ENCODE assay signal across 15 cellular contexts in genomic region chr3:143218176-143218575, GRCh38.
A peak's percentile ranks its signal among the peaks of the same experiment; 100 is the strongest.
DNase-seq lines count a peak whose midpoint lies in the region; ATAC-seq and TF ChIP-seq lines count a peak whose summit lies in the region.
"Had no signal": no experiment of that assay in that cellular context is flagged by ENCODE, and none has a peak within 500 bp of the region (broad histone marks: within the 10 kb centered on the region; RNA-seq: fewer than 3 reads in every experiment).

No MANE protein-coding gene starts in this region.

- peak overlapping the region; percentile 88 for H3K4me2 ChIP-seq in DOHH2 (ENCODE audit: low read length)
- peak overlapping the region; percentile 59 for H3K4me2 ChIP-seq in Loucy (ENCODE audit: low read depth, low read length, poor library complexity, severe bottlenecking)
- H3K4me2 ChIP-seq: A549 had no signal

- no peak overlapping the region for H3K4me3 Mint-ChIP-seq in CD14-positive monocyte
- H3K4me3 Mint-ChIP-seq: CD4-positive, alpha-beta T cell had no signal

- peaks cover 0 to 2% (median 0%) of the 10 kb centered on the region in 7 donors for H3K9me3 Mint-ChIP-seq in CD14-positive monocyte
- H3K9me3 Mint-ChIP-seq: CD4-positive, alpha-beta T cell had no signal

- ATAC-seq in GM21529 (IDR thresholded peaks at IDR 0.05; ENCODE audit: unreplicated experiment), result no peak
- ATAC-seq: A549, HCT116 had no signal

- 84% methylated on average over 2 of the region's 2 CpGs for WGBS in esophagus muscularis mucosa

- no peak for TF ChIP-seq EP300 in esophagus muscularis mucosa (IDR thresholded peaks at IDR 0.05)

- H3K9ac ChIP-seq in Loucy (ENCODE audit: low read depth, low read length, poor library complexity, severe bottlenecking), result no peak overlapping the region

- H3K27ac Mint-ChIP-seq in CD14-positive monocyte, result peak overlapping the region in 1 of 7 donors; percentile 10
- H3K27ac Mint-ChIP-seq: CD4-positive, alpha-beta T cell had no signal

- H3K27me3 ChIP-seq in DOHH2 (ENCODE audit: control insufficient read depth, low read length) (no peaks in the 10 kb centered on the region), Loucy (ENCODE audit: insufficient read depth, low read length, poor library complexity, severe bottlenecking) (no peaks in the 10 kb centered on the region), esophagus muscularis mucosa (no peaks in the 10 kb centered on the region)

- intact Hi-C loops in esophagus muscularis mucosa (cut with DNase I) (no loop called here), CD14-positive monocyte (cut with micrococcal nuclease) (no loop called here)

- H3K9me2 ChIP-seq in DOHH2 (replicated peaks; ENCODE audit: control insufficient read depth, low read length), result no peaks in the 10 kb centered on the region
- H3K9me2 ChIP-seq in Loucy (replicated peaks; ENCODE audit: low read depth, low read length), result no peaks in the 10 kb centered on the region

- no peaks in the 10 kb centered on the region for H3K36me3 ChIP-seq in DOHH2 (ENCODE audit: control insufficient read depth, low read length)
- no peaks in the 10 kb centered on the region for H3K36me3 ChIP-seq in Loucy (ENCODE audit: insufficient read depth, low read length)
- H3K36me3 ChIP-seq in esophagus muscularis mucosa, result no peaks in the 10 kb centered on the region

- H2AFZ ChIP-seq in Loucy (ENCODE audit: low read length), result no peak overlapping the region; the same call in 1 of the 2 replicates

- DNase-seq in esophagus muscularis mucosa (ENCODE audit: extremely low spot score) (peak; percentile 3), NCI-H2171 treated with DMSO at 0.1 percent for 48 hours (lab: John Stamatoyannopoulos, UW) (no peak), LoVo (ENCODE audit: low spot score) (no peak), CD14-positive monocyte (ENCODE audit: low spot score) (no peak)
- DNase-seq: Calu3; CD4-positive, alpha-beta T cell; DMS 273 treated with DMSO at 0.1 percent for 48 hours; EL; IMR-90; KG1 had no signal

- H3K9me3 ChIP-seq in DOHH2 (ENCODE audit: control insufficient read depth, insufficient read depth, low read length), result no peaks in the 10 kb centered on the region
- H3K9me3 ChIP-seq in Loucy (ENCODE audit: insufficient read depth, low read depth, low read length), result no peaks in the 10 kb centered on the region
- H3K9me3 ChIP-seq in esophagus muscularis mucosa, result no peaks in the 10 kb centered on the region
- H3K9me3 ChIP-seq: A549 had no signal

- H3K4me3 ChIP-seq in DOHH2 (ENCODE audit: low read length), result peak overlapping the region; percentile 66
- H3K4me3 ChIP-seq in Loucy (ENCODE audit: low read length, poor library complexity, severe bottlenecking), result no peak overlapping the region
- no peak overlapping the region for H3K4me3 ChIP-seq in esophagus muscularis mucosa
- H3K4me3 ChIP-seq: A549 had no signal

- no peak for TF ChIP-seq POLR2A in esophagus muscularis mucosa (IDR thresholded peaks at IDR 0.05; ENCODE audit: low read depth)

- H3K27me3 Mint-ChIP-seq in CD14-positive monocyte (ENCODE audit: low read depth in 3 of 3), result no peaks in the 10 kb centered on the region
- H3K27me3 Mint-ChIP-seq: CD4-positive, alpha-beta T cell had no signal

- peaks cover 29% of the 10 kb centered on the region for H3K4me1 Mint-ChIP-seq in CD14-positive monocyte

- H4K20me1 ChIP-seq in DOHH2 (ENCODE audit: control insufficient read depth, insufficient read depth, low read depth, low read length) (no peaks in the 10 kb centered on the region), Loucy (ENCODE audit: insufficient read depth, low read length, poor library complexity, severe bottlenecking) (no peaks in the 10 kb centered on the region)

- H3K27ac ChIP-seq in DOHH2 (ENCODE audit: low read depth, low read length) (peak overlapping the region; percentile 78), esophagus muscularis mucosa (replicated peaks in 1 of 4) (no peak overlapping the region)
- H3K27ac ChIP-seq: A549 had no signal

- H3K36me3 Mint-ChIP-seq in CD14-positive monocyte, result no peaks in the 10 kb centered on the region

- H3F3A ChIP-seq in DOHH2 (ENCODE audit: control insufficient read depth, insufficient read depth), result peaks cover 27% of the 10 kb centered on the region
- H3F3A ChIP-seq in Loucy (ENCODE audit: low read depth), result 0 out of 2 replicates have a peak, but pooled peaks cover 3% of the 10 kb centered on the region

- H3K79me2 ChIP-seq in DOHH2 (ENCODE audit: control insufficient read depth, low read length) (no peaks in the 10 kb centered on the region), Loucy (ENCODE audit: insufficient read depth, low read length) (no peaks in the 10 kb centered on the region)

- H3K4me1 ChIP-seq in DOHH2 (ENCODE audit: control insufficient read depth, low read length) (peaks cover 72% of the 10 kb centered on the region), Loucy (ENCODE audit: insufficient read depth, low read length, poor library complexity, severe bottlenecking) (peaks cover 35% of the 10 kb centered on the region), esophagus muscularis mucosa (no peaks in the 10 kb centered on the region)
- H3K4me1 ChIP-seq: A549 had no signal

- TF ChIP-seq CTCF in DOHH2 (IDR thresholded peaks at IDR 0.05; ENCODE audit: low read depth, low read length, poor library complexity, severe bottlenecking), result no peak
- no peak for TF ChIP-seq CTCF in Loucy (conservative IDR thresholded peaks at IDR 0.05; ENCODE audit: low read length)
- no peak for TF ChIP-seq CTCF in esophagus muscularis mucosa (IDR thresholded peaks at IDR 0.05)
- no peak for TF ChIP-seq CTCF in CD14-positive monocyte (IDR thresholded peaks at IDR 0.05)
